Comparison of ENCODE assay signal across 15 cellular contexts in genomic region chr20:36579996-36580545, GRCh38. TPM values are rescaled to one million over a fixed set of nuclear protein-coding genes. Genes with fewer than 3 reads are reported as not detected.
DNase-seq lines count a peak whose midpoint lies in the region; ATAC-seq and TF ChIP-seq lines count a peak whose summit lies in the region.
"Had no signal": no experiment of that assay in that cellular context is flagged by ENCODE, and none has a peak within 500 bp of the region (broad histone marks: within the 10 kb centered on the region; RNA-seq: fewer than 3 reads in every experiment).

No MANE protein-coding gene starts in this region.

- TF ChIP-seq CTCF in WTC11 (IDR thresholded peaks at IDR 0.05) (no peak), retinal pigment epithelial cell (conservative IDR thresholded peaks at IDR 0.05; ENCODE audit: low read depth, low read length) (no peak)

- no peaks in the 10 kb centered on the region for H3K9me3 Mint-ChIP-seq in activated CD8-positive, alpha-beta memory T cell treated with anti-CD3 and anti-CD28 coated beads, Interleukin-2, amount 10 ng/mL, durations not matched to agents 7 days and 5 days (ENCODE audit: low read depth)
- no peaks in the 10 kb centered on the region for H3K9me3 Mint-ChIP-seq in WTC11

- H3K27ac Mint-ChIP-seq in activated CD8-positive, alpha-beta memory T cell treated with anti-CD3 and anti-CD28 coated beads, Interleukin-2, amount 10 ng/mL, durations not matched to agents 7 days and 5 days: peak overlapping the region; percentile 65
- peak overlapping the region; percentile 44; the same call in 1 of the 2 replicates for H3K27ac Mint-ChIP-seq in WTC11

- POLR2A ChIA-PET in WTC11 (lab: Charles Lee): no interaction called here

- peaks cover 40% of the 10 kb centered on the region for H3K36me3 Mint-ChIP-seq in activated CD8-positive, alpha-beta memory T cell treated with anti-CD3 and anti-CD28 coated beads, Interleukin-2, amount 10 ng/mL, durations not matched to agents 7 days and 5 days
- H3K36me3 Mint-ChIP-seq in WTC11: peaks cover 39% of the 10 kb centered on the region

- H3K4me3 Mint-ChIP-seq in activated CD8-positive, alpha-beta memory T cell treated with anti-CD3 and anti-CD28 coated beads, Interleukin-2, amount 10 ng/mL, durations not matched to agents 7 days and 5 days: no peak overlapping the region
- no peak overlapping the region for H3K4me3 Mint-ChIP-seq in WTC11

- H3K4me3 ChIP-seq in retinal pigment epithelial cell (ENCODE audit: low read length): no peak overlapping the region
- H3K4me3 ChIP-seq: psoas muscle had no signal

- peaks cover 44% of the 10 kb centered on the region for H3K4me1 Mint-ChIP-seq in activated CD8-positive, alpha-beta memory T cell treated with anti-CD3 and anti-CD28 coated beads, Interleukin-2, amount 10 ng/mL, durations not matched to agents 7 days and 5 days
- peaks cover 39% of the 10 kb centered on the region for H3K4me1 Mint-ChIP-seq in WTC11

- no peak for ATAC-seq in activated CD8-positive, alpha-beta memory T cell treated with anti-CD3 and anti-CD28 coated beads, Interleukin-2, amount 10 ng/mL, durations not matched to agents 7 days and 5 days
- no peak for ATAC-seq in WTC11
- no peak for ATAC-seq in HG03196 (IDR thresholded peaks at IDR 0.05; ENCODE audit: unreplicated experiment)
- ATAC-seq: left cardiac atrium, psoas muscle had no signal

- no peak for DNase-seq in activated CD8-positive, alpha-beta memory T cell treated with anti-CD3 and anti-CD28 coated beads, Interleukin-2, amount 10 ng/mL, durations not matched to agents 7 days and 5 days
- no peak for DNase-seq in activated CD8-positive, alpha-beta memory T cell treated with anti-CD3 and anti-CD28 coated beads, Interleukin-2, amount 50 U/mL, for 48 hours
- no peak for DNase-seq in WTC11 (ENCODE audit: low spot score)
- peak; percentile 12 for DNase-seq in fibroblast of gingiva (ENCODE audit: low read depth)
- peak; percentile 63 for DNase-seq in retinal pigment epithelial cell (ENCODE audit: low read depth)
- DNase-seq in T-helper 9 cell: no peak
- no peak for DNase-seq in H4 (ENCODE audit: low spot score)
- DNase-seq: central memory CD4-positive, alpha-beta T cell; foreskin melanocyte; GF-D8; left cardiac atrium; NCI-H1105 treated with DMSO at 0.1 percent for 48 hours; NCI-H774; psoas muscle had no signal

- no peaks in the 10 kb centered on the region for H3K27me3 Mint-ChIP-seq in activated CD8-positive, alpha-beta memory T cell treated with anti-CD3 and anti-CD28 coated beads, Interleukin-2, amount 10 ng/mL, durations not matched to agents 7 days and 5 days
- H3K27me3 Mint-ChIP-seq in WTC11 (ENCODE audit: low read depth): no peaks in the 10 kb centered on the region

- CTCF ChIA-PET in activated CD8-positive, alpha-beta memory T cell treated with anti-CD3 and anti-CD28 coated beads, Interleukin-2, amount 10 ng/mL, durations not matched to agents 7 days and 5 days (lab: Charles Lee): interaction anchor here (1.2 to 1.5 kb wide), 2 partner anchors 15 to 24 kb away, joined by 3 read pairs; no protein-coding TSS in a partner anchor
- CTCF ChIA-PET in WTC11 (lab: Charles Lee): no interaction called here

TF ChIP-seq in WTC11, 78 proteins besides CTCF, POLR2A, EP300 and RAD21:
- TF ChIP-seq PRRX2 (CRISPR knock-in tag; IDR thresholded peaks at IDR 0.05) (no peak), ZBTB21 (CRISPR knock-in tag; IDR thresholded peaks at IDR 0.05; ENCODE audit: borderline replicate concordance) (no peak), ZNF121 (CRISPR knock-in tag; IDR thresholded peaks at IDR 0.05) (no peak), ZNF396 (CRISPR knock-in tag; IDR thresholded peaks at IDR 0.05; ENCODE audit: borderline replicate concordance) (no peak), MXD4 (CRISPR knock-in tag; IDR thresholded peaks at IDR 0.05; ENCODE audit: borderline replicate concordance) (no peak), ZBTB43 (CRISPR knock-in tag; IDR thresholded peaks at IDR 0.05) (no peak), NR1H2 (CRISPR knock-in tag; IDR thresholded peaks at IDR 0.05) (no peak), ZNF263 (CRISPR knock-in tag; IDR thresholded peaks at IDR 0.05; ENCODE audit: low read depth) (no peak), ERG (CRISPR knock-in tag; IDR thresholded peaks at IDR 0.05) (no peak), MLX (CRISPR knock-in tag; IDR thresholded peaks at IDR 0.05) (no peak), ATF6 (CRISPR knock-in tag; IDR thresholded peaks at IDR 0.05) (no peak), TEAD1 (CRISPR knock-in tag; IDR thresholded peaks at IDR 0.05) (no peak)
TF ChIP-seq in WTC11: peak in this region for 0.

RNA-seq across cellular contexts. Expression of gene TGIF2, which starts 6.7 kb away (rescaled TPM):
- 10 to 100 TPM; 32.5 to 40.9 TPM for total RNA-seq in activated CD8-positive, alpha-beta memory T cell treated with anti-CD3 and anti-CD28 coated beads, Interleukin-2, amount 10 ng/mL, durations not matched to agents 7 days and 5 days
- total RNA-seq in WTC11 (2021): 71.1 to 88.9 TPM (median 80.3 TPM) in 3 replicates
- total RNA-seq in H4 (2014; rRNA removed; shearing (Covaris generic)): 6.6 and 9.0 TPM in 2 replicates

RNA-seq across cellular contexts. Expression of gene RAB5IF, which starts 25.5 kb away (rescaled TPM):
- total RNA-seq in activated CD8-positive, alpha-beta memory T cell treated with anti-CD3 and anti-CD28 coated beads, Interleukin-2, amount 10 ng/mL, durations not matched to agents 7 days and 5 days: 100 to 1,000 TPM in 1 of 2 experiments, 10 to 100 TPM in 1; 81.8 to 115 TPM
- total RNA-seq in WTC11 (2021): 83.2 to 89.4 TPM (median 88.4 TPM) in 3 replicates
- total RNA-seq in H4 (2014; rRNA removed; shearing (Covaris generic)): 215 and 237 TPM in 2 replicates

RNA-seq across cellular contexts. Expression of gene MYL9, which starts 38.8 kb away (rescaled TPM):
- under 1 TPM; 0.59 to 0.96 TPM for total RNA-seq in activated CD8-positive, alpha-beta memory T cell treated with anti-CD3 and anti-CD28 coated beads, Interleukin-2, amount 10 ng/mL, durations not matched to agents 7 days and 5 days
- total RNA-seq in WTC11 (2021): 52.5 to 57.7 TPM (median 54.7 TPM) in 3 replicates
- not detected in 2 replicates for total RNA-seq in H4 (2014; rRNA removed; shearing (Covaris generic))

Comparison
In these comparisons a context has a peak if more than half of its experiments do, and no peak if none do; other contexts are left out.
1. DNase-seq: peak in fibroblast of gingiva (single experiment) and retinal pigment epithelial cell (single experiment); none in activated CD8-positive, alpha-beta memory T cell treated with anti-CD3 and anti-CD28 coated beads, Interleukin-2, amount 10 ng/mL, durations not matched to agents 7 days and 5 days (single experiment), activated CD8-positive, alpha-beta memory T cell treated with anti-CD3 and anti-CD28 coated beads, Interleukin-2, amount 50 U/mL, for 48 hours (single experiment), WTC11 (single experiment), T-helper 9 cell (single experiment) and H4 (single experiment).
2. RNA of gene MYL9, which starts 38.8 kb away (total RNA-seq): 52.5 to 57.7 TPM in WTC11; 0.59 to 0.96 TPM in activated CD8-positive, alpha-beta memory T cell treated with anti-CD3 and anti-CD28 coated beads, Interleukin-2, amount 10 ng/mL, durations not matched to agents 7 days and 5 days and not detected in H4; every median in the first group is over 10 times any median in the second.